8 cellular contexts compared by ENCODE assay signal in genomic region chr20:35992713-35993335, GRCh38. TPM values are rescaled to one million over a fixed set of nuclear protein-coding genes. Genes with fewer than 3 reads are reported as not detected.
A peak's percentile ranks its signal among the peaks of the same experiment; 100 is the strongest.
DNase-seq lines count a peak whose midpoint lies in the region; ATAC-seq and TF ChIP-seq lines count a peak whose summit lies in the region.

No MANE protein-coding gene starts in this region.

- H3K27me3 Mint-ChIP-seq in stimulated activated memory B cell treated with anti-CD40 and anti-IgM and Interleukin-4, amounts not matched to agents 10 μg/mL and 1 μg/mL and 100 μg/mL, for 72 hours, result peaks cover 17% of the 10 kb centered on the region

- H3K27ac ChIP-seq in lung (ENCODE audit: low read depth in 1 of 2, low read length in 1 of 2), result no peak overlapping the region

- H3K27ac Mint-ChIP-seq in stimulated activated memory B cell treated with anti-CD40 and anti-IgM and Interleukin-4, amounts not matched to agents 10 μg/mL and 1 μg/mL and 100 μg/mL, for 72 hours, result no peak overlapping the region

- 1% methylated on average over 6 of the region's 6 CpGs for WGBS in lung, 2 donors

- H3K36me3 ChIP-seq in BE2C (no peaks in the 10 kb centered on the region), lung (ENCODE audit: control insufficient read depth in 2 of 2, insufficient read depth in 2 of 2, low read length in 2 of 2) (no peaks in the 10 kb centered on the region)

- DNase-seq in BE2C (peak; percentile 53), HCEC 1CT (peak; percentile 64), NCI-H524 (lab: John Stamatoyannopoulos, UW) (peak; percentile 62 to 88), lung (ENCODE audit: low spot score) (peak; percentile 52)
- DNase-seq in activated CD4-positive, alpha-beta T cell treated with anti-CD3 and anti-CD28 coated beads, Interleukin-2, amount 50 U/mL, for 1 hour, result peak; percentile 31
- DNase-seq in effector CD8-positive, alpha-beta T cell (lab: John Stamatoyannopoulos, UW), result peak; percentile 9

- H3K27me3 ChIP-seq in BE2C (no peaks in the 10 kb centered on the region), lung (ENCODE audit: control insufficient read depth, insufficient read depth) (no peaks in the 10 kb centered on the region)

- H3K4me3 Mint-ChIP-seq in stimulated activated memory B cell treated with anti-CD40 and anti-IgM and Interleukin-4, amounts not matched to agents 10 μg/mL and 1 μg/mL and 100 μg/mL, for 72 hours, result no peak overlapping the region

- peaks cover 15% of the 10 kb centered on the region for H3K4me1 Mint-ChIP-seq in stimulated activated memory B cell treated with anti-CD40 and anti-IgM and Interleukin-4, amounts not matched to agents 10 μg/mL and 1 μg/mL and 100 μg/mL, for 72 hours

- H3K4me3 ChIP-seq in BE2C (ENCODE audit: low read depth, low read length), result peak overlapping the region; percentile 19; the same call in 1 of the 2 replicates
- H3K4me3 ChIP-seq in lung, result no peak overlapping the region

- no peaks in the 10 kb centered on the region for H3K36me3 Mint-ChIP-seq in stimulated activated memory B cell treated with anti-CD40 and anti-IgM and Interleukin-4, amounts not matched to agents 10 μg/mL and 1 μg/mL and 100 μg/mL, for 72 hours

- H3K4me1 ChIP-seq in BE2C, result peaks cover 3% of the 10 kb centered on the region
- no peaks in the 10 kb centered on the region for H3K4me1 ChIP-seq in lung (ENCODE audit: control insufficient read depth in 2 of 2, insufficient read depth in 2 of 2, low read length in 2 of 2)

- ATAC-seq in lung (ENCODE audit: insufficient read depth, low FRiP score) (peak; percentile 67), GM18907 (IDR thresholded peaks at IDR 0.05; ENCODE audit: unreplicated experiment) (no peak)
- ATAC-seq in stimulated activated memory B cell treated with anti-CD40 and anti-IgM and Interleukin-4, amounts not matched to agents 10 μg/mL and 1 μg/mL and 100 μg/mL, for 72 hours, result peak; percentile 80

- H3K9me3 ChIP-seq in BE2C (no peaks in the 10 kb centered on the region), lung (ENCODE audit: control insufficient read depth in 2 of 2, insufficient read depth in 1 of 2, low read length in 1 of 2) (no peaks in the 10 kb centered on the region)

- no peaks in the 10 kb centered on the region for H3K9me3 Mint-ChIP-seq in stimulated activated memory B cell treated with anti-CD40 and anti-IgM and Interleukin-4, amounts not matched to agents 10 μg/mL and 1 μg/mL and 100 μg/mL, for 72 hours

- TF ChIP-seq CTCF in BE2C (IDR thresholded peaks at IDR 0.05; ENCODE audit: low read depth, low read length) (peak; percentile 95), lung (IDR thresholded peaks at IDR 0.05; ENCODE audit: control extremely low read depth, extremely low read depth) (peak; percentile 71)

RNA-seq across cellular contexts. Expression of gene CNBD2, which starts 24.4 kb away (rescaled TPM):
- polyA plus RNA-seq in BE2C (2012; ENCODE audit: insufficient read depth, insufficient read length, low read depth), result 0.31 TPM
- total RNA-seq in lung, result 1 to 10 TPM; 1.7 to 6.1 TPM
- 10 to 100 TPM in 1 of 2 donors, 1 to 10 TPM in 1; 4.7 to 13.6 TPM for polyA plus RNA-seq in lung

RNA-seq across cellular contexts. Expression of gene SCAND1, which starts 38.5 kb away (rescaled TPM):
- polyA plus RNA-seq in BE2C (2012; ENCODE audit: insufficient read depth, insufficient read length, low read depth), result 379 TPM
- 10 to 100 TPM; 34.6 to 86.5 TPM for total RNA-seq in lung
- 100 to 1,000 TPM; 108 to 279 TPM for polyA plus RNA-seq in lung

Comparison
In these comparisons a context has a peak if more than half of its experiments do, and no peak if none do; other contexts are left out.
1. DNase-seq: peak in every context shown above with its lines; median percentile 75 in NCI-H524; 64 in HCEC 1CT; 53 in BE2C; 52 in lung; 31 in activated CD4-positive, alpha-beta T cell treated with anti-CD3 and anti-CD28 coated beads, Interleukin-2, amount 50 U/mL, for 1 hour; 9 in effector CD8-positive, alpha-beta T cell.